ENCODE assay signal across 9 cellular contexts in the genomic region with DNA sequence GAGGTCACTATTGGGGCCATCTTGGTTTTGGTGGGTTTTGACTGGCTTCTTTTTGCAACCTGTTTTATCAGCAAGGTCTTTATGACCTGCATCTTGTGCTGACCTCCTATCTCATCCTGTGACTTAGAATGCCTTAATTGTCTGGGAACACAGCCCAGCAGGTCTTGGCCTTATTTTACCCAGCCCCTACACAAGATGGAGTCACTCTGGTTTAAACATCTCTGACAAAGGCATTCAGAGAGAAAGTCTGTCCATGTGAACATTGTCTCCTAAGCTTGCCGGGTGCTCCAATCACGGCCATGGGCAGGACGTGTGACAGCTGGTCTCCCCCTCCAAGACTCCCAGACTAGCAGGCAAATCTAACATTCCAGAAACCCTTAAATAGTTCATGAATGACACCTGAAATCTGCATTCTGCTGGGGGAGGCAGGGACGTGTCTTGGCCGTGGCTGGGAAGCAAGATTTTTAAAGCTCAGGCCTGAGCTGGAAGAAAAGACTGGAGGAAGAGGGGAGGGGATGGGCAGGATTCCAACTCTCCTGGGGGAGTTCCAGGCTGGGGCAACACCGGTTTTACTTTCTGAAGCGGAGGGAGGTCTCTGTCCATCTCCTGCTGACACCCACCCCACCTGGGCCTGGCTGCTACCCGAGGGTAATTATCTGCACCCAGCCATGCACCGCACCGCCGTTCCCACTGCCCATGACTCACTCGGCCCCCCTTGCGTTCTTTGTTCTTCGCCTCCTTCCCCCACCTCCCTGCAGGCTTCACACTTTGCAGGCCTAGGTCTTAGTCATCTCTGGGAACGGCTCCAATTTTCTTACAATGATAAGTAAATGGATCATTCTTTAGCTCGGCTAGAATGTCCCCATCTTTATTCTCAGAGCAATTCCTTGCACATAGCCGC. TPM values are rescaled to one million over a fixed set of nuclear protein-coding genes. Genes with fewer than 3 reads are reported as not detected.
DNase-seq lines count a peak whose midpoint lies in the region; ATAC-seq, FAIRE-seq and TF ChIP-seq lines count a peak whose summit lies in the region.
"Had no signal": no experiment of that assay in that cellular context is flagged by ENCODE, and none has a peak within 500 bp of the region (broad histone marks: within the 10 kb centered on the region; RNA-seq: fewer than 3 reads in every experiment).

No MANE protein-coding gene starts in this region.

- 37 to 38% methylated on average over 12 to 17 of the region's 17 CpGs for WGBS in endodermal cell (ENCODE audit: insufficient coverage in 1 of 2, insufficient read length in 1 of 2), 2 experiments
- 18% methylated on average over 17 of the region's 17 CpGs for WGBS in mesenchymal stem cell

- H3K27me3 ChIP-seq in endodermal cell (ENCODE audit: control insufficient read depth, insufficient read depth, low read length, poor library complexity, severe bottlenecking), result no peaks in the 10 kb centered on the region
- no peaks in the 10 kb centered on the region for H3K27me3 ChIP-seq in mesenchymal stem cell (ENCODE audit: control insufficient read depth in 1 of 2, insufficient read depth in 1 of 2, low read length in 2 of 2)

- H3K4me2 ChIP-seq in mesenchymal stem cell (ENCODE audit: low read length, poor library complexity, severe bottlenecking), result peak overlapping the region; percentile 21

- no peak overlapping the region for H4K91ac ChIP-seq in mesenchymal stem cell (ENCODE audit: low read length)

- peak overlapping the region; percentile 92 for H3K27ac Mint-ChIP-seq in endodermal cell
- no peak overlapping the region for H3K27ac Mint-ChIP-seq in activated naive CD4-positive, alpha-beta T cell treated with anti-CD3 and anti-CD28 coated beads, Interleukin-2, amount 50 U/mL, for 72 hours
- H3K27ac Mint-ChIP-seq: natural killer cell had no signal

- DNase-seq in GM04503 (ENCODE audit: low read depth) (peak; percentile 34), NCI-H226 (peak; percentile 99), endodermal cell (peak; percentile 95), mesenchymal stem cell (peak; percentile 72), GM12891 (ENCODE audit: insufficient read length, low spot score) (no peak)
- DNase-seq in activated naive CD4-positive, alpha-beta T cell treated with anti-CD3 and anti-CD28 coated beads, Interleukin-2, amount 50 U/mL, for 72 hours (ENCODE audit: low spot score in 2 of 2), result no peak
- DNase-seq: natural killer cell had no signal

- H2AK5ac ChIP-seq in mesenchymal stem cell (ENCODE audit: low read length, severe bottlenecking), result peak overlapping the region; percentile 25

- no peaks in the 10 kb centered on the region for H3K9me3 Mint-ChIP-seq in endodermal cell
- H3K9me3 Mint-ChIP-seq in activated naive CD4-positive, alpha-beta T cell treated with anti-CD3 and anti-CD28 coated beads, Interleukin-2, amount 50 U/mL, for 72 hours, result no peaks in the 10 kb centered on the region
- H3K9me3 Mint-ChIP-seq: natural killer cell had no signal

- H3K23ac ChIP-seq in mesenchymal stem cell (ENCODE audit: low read length in 2 of 2), result no peak overlapping the region

- H3K4ac ChIP-seq in mesenchymal stem cell (ENCODE audit: low read depth in 1 of 2, low read length in 2 of 2), result no peak overlapping the region

- no peaks in the 10 kb centered on the region for H3K4me1 ChIP-seq in endodermal cell (ENCODE audit: control insufficient read depth, insufficient read depth, low read length)
- H3K4me1 ChIP-seq in mesenchymal stem cell (ENCODE audit: control insufficient read depth, insufficient read depth, low read depth, low read length), result peaks cover 10% of the 10 kb centered on the region

- no peak overlapping the region for H3K4me3 Mint-ChIP-seq in endodermal cell
- H3K4me3 Mint-ChIP-seq: natural killer cell had no signal

- no peak overlapping the region for H2BK12ac ChIP-seq in mesenchymal stem cell (ENCODE audit: low read length in 2 of 2)

- no peak for FAIRE-seq in GM12891 (lab: Jason Lieb, UNC)

- no peaks in the 10 kb centered on the region for H3K36me3 ChIP-seq in endodermal cell (ENCODE audit: control insufficient read depth, insufficient read depth, low read length)
- H3K36me3 ChIP-seq in mesenchymal stem cell (ENCODE audit: control insufficient read depth in 1 of 2, insufficient read depth in 2 of 2, low read depth in 1 of 2, low read length in 2 of 2), result no peaks in the 10 kb centered on the region

- H3K27ac ChIP-seq in endodermal cell (ENCODE audit: low read depth, low read length) (peak overlapping the region; percentile 66), mesenchymal stem cell (ENCODE audit: low read length, poor library complexity, severe bottlenecking) (peak overlapping the region; percentile 88)

- H2BK5ac ChIP-seq in mesenchymal stem cell (ENCODE audit: low read depth, low read length, poor library complexity, severe bottlenecking), result peak overlapping the region; percentile 76

- H2BK120ac ChIP-seq in mesenchymal stem cell (ENCODE audit: low read depth, low read length), result no peak overlapping the region

- no peak for TF ChIP-seq CTCF in endodermal cell (conservative IDR thresholded peaks at IDR 0.05)

- H3K18ac ChIP-seq in mesenchymal stem cell (ENCODE audit: low read depth in 1 of 2, low read length in 2 of 2), result no peak overlapping the region

- no peak overlapping the region for H2AFZ ChIP-seq in mesenchymal stem cell (ENCODE audit: low read depth, low read length)

- ATAC-seq in HG02571 (IDR thresholded peaks at IDR 0.05; ENCODE audit: unreplicated experiment) (no peak), HG02973 (IDR thresholded peaks at IDR 0.05; ENCODE audit: unreplicated experiment) (no peak)
- ATAC-seq in activated naive CD4-positive, alpha-beta T cell treated with anti-CD3 and anti-CD28 coated beads, Interleukin-2, amount 50 U/mL, for 72 hours, result no peak

- H3K4me3 ChIP-seq in endodermal cell (ENCODE audit: low read length) (no peak overlapping the region), mesenchymal stem cell (ENCODE audit: insufficient read depth in 1 of 2, low read depth in 1 of 2, low read length in 2 of 2) (no peak overlapping the region)

- no peaks in the 10 kb centered on the region for H3K27me3 Mint-ChIP-seq in endodermal cell (ENCODE audit: insufficient read depth)

- no peaks in the 10 kb centered on the region for H3K79me1 ChIP-seq in mesenchymal stem cell (replicated peaks; ENCODE audit: low read length, poor library complexity, severe bottlenecking)

- no peak overlapping the region for H4K8ac ChIP-seq in mesenchymal stem cell (ENCODE audit: low read length)

- no peak for TF ChIP-seq POLR2A in GM12891 (IDR thresholded peaks at IDR 0.05; ENCODE audit: low read depth, low read length)

- H3K4me1 Mint-ChIP-seq in endodermal cell, result peaks cover 26% of the 10 kb centered on the region

- no peak overlapping the region for H2BK15ac ChIP-seq in mesenchymal stem cell (ENCODE audit: low read depth, poor library complexity, severe bottlenecking)

- no peak overlapping the region for H3K14ac ChIP-seq in mesenchymal stem cell (ENCODE audit: low read length in 2 of 2)

- no peaks in the 10 kb centered on the region for H3K36me3 Mint-ChIP-seq in endodermal cell (ENCODE audit: low read depth)
- H3K36me3 Mint-ChIP-seq in activated naive CD4-positive, alpha-beta T cell treated with anti-CD3 and anti-CD28 coated beads, Interleukin-2, amount 50 U/mL, for 72 hours, result no peaks in the 10 kb centered on the region
- H3K36me3 Mint-ChIP-seq: natural killer cell had no signal

- H3K9ac ChIP-seq in endodermal cell (ENCODE audit: extremely low read depth, low read length, poor library complexity, severe bottlenecking), result no peak overlapping the region
- H3K9ac ChIP-seq in mesenchymal stem cell (ENCODE audit: low read length), result no peak overlapping the region

- H3K9me3 ChIP-seq in endodermal cell (ENCODE audit: control insufficient read depth, low read length), result no peaks in the 10 kb centered on the region
- H3K9me3 ChIP-seq in mesenchymal stem cell (ENCODE audit: control insufficient read depth, low read length), result no peaks in the 10 kb centered on the region

TF ChIP-seq in GM12891, 5 proteins besides CTCF, POLR2A, EP300 and RAD21:
- TF ChIP-seq POLR2AphosphoS5 (IDR thresholded peaks at IDR 0.05; ENCODE audit: low read depth, low read length) (no peak), TAF1 (IDR thresholded peaks at IDR 0.05; ENCODE audit: low read depth, low read length) (no peak), POU2F2 (IDR thresholded peaks at IDR 0.05; ENCODE audit: low read depth, low read length) (no peak), SPI1 (IDR thresholded peaks at IDR 0.05; ENCODE audit: low read depth, low read length) (no peak), PAX5 (IDR thresholded peaks at IDR 0.05; ENCODE audit: insufficient read depth, low read length, severe bottlenecking) (no peak)

RNA-seq across cellular contexts. Expression of a gene that starts 11.5 kb away (rescaled TPM):
- not detected for total RNA-seq in endodermal cell
- not detected for polyA plus RNA-seq in endodermal cell (2013, experiment 1 of 2)
- polyA plus RNA-seq in endodermal cell (2013, experiment 2 of 2), result not detected
- not detected for polyA plus RNA-seq in mesenchymal stem cell (2013, experiment 1 of 2)
- polyA plus RNA-seq in mesenchymal stem cell (2013, experiment 2 of 2), result not detected
- total RNA-seq in activated naive CD4-positive, alpha-beta T cell treated with anti-CD3 and anti-CD28 coated beads, Interleukin-2, amount 50 U/mL, for 72 hours, result not detected
- polyA plus RNA-seq in GM12891 (2012; ENCODE audit: low read depth, missing spikeins), result not detected
- total RNA-seq: natural killer cell had no signal

RNA-seq across cellular contexts. Expression of a gene that starts 32.0 kb away (rescaled TPM):
- not detected for total RNA-seq in endodermal cell
- polyA plus RNA-seq in endodermal cell (2013, experiment 1 of 2), result not detected
- not detected for polyA plus RNA-seq in endodermal cell (2013, experiment 2 of 2)
- not detected for polyA plus RNA-seq in mesenchymal stem cell (2013, experiment 1 of 2)
- not detected for polyA plus RNA-seq in mesenchymal stem cell (2013, experiment 2 of 2)
- not detected for total RNA-seq in activated naive CD4-positive, alpha-beta T cell treated with anti-CD3 and anti-CD28 coated beads, Interleukin-2, amount 50 U/mL, for 72 hours
- not detected for polyA plus RNA-seq in GM12891 (2012; ENCODE audit: low read depth, missing spikeins)
- total RNA-seq: natural killer cell had no signal

RNA-seq across cellular contexts. Expression of a gene that starts 40.2 kb away (rescaled TPM):
- not detected for total RNA-seq in endodermal cell
- polyA plus RNA-seq in endodermal cell (2013, experiment 1 of 2), result not detected
- not detected for polyA plus RNA-seq in endodermal cell (2013, experiment 2 of 2)
- not detected for polyA plus RNA-seq in mesenchymal stem cell (2013, experiment 1 of 2)
- polyA plus RNA-seq in mesenchymal stem cell (2013, experiment 2 of 2), result not detected
- total RNA-seq in activated naive CD4-positive, alpha-beta T cell treated with anti-CD3 and anti-CD28 coated beads, Interleukin-2, amount 50 U/mL, for 72 hours, result not detected
- not detected for polyA plus RNA-seq in GM12891 (2012; ENCODE audit: low read depth, missing spikeins)
- total RNA-seq: natural killer cell had no signal

RNA-seq across cellular contexts. Expression of a gene that starts 51.4 kb away (rescaled TPM):
- total RNA-seq in endodermal cell, result not detected
- not detected for polyA plus RNA-seq in endodermal cell (2013, experiment 1 of 2)
- not detected for polyA plus RNA-seq in endodermal cell (2013, experiment 2 of 2)
- polyA plus RNA-seq in mesenchymal stem cell (2013, experiment 1 of 2), result not detected
- not detected for polyA plus RNA-seq in mesenchymal stem cell (2013, experiment 2 of 2)
- total RNA-seq in activated naive CD4-positive, alpha-beta T cell treated with anti-CD3 and anti-CD28 coated beads, Interleukin-2, amount 50 U/mL, for 72 hours, result not detected
- polyA plus RNA-seq in GM12891 (2012; ENCODE audit: low read depth, missing spikeins), result not detected
- total RNA-seq: natural killer cell had no signal

Comparison
In these comparisons a context has a peak if more than half of its experiments do, and no peak if none do; other contexts are left out.
1. DNase-seq: peak in GM04503 (single experiment), NCI-H226 (single experiment), endodermal cell (single experiment) and mesenchymal stem cell (single experiment); none in activated naive CD4-positive, alpha-beta T cell treated with anti-CD3 and anti-CD28 coated beads, Interleukin-2, amount 50 U/mL, for 72 hours (0 of 2) and GM12891 (single experiment).